In genomic region chr2:81937944-81938343, GRCh38 we compare ENCODE assay signal across 24 cellular contexts.
"Had no signal": no experiment of that assay in that cellular context is flagged by ENCODE, and none has a peak within 500 bp of the region (broad histone marks: within the 10 kb centered on the region; RNA-seq: fewer than 3 reads in every experiment).

No MANE protein-coding gene starts in this region.

- H3K4me3 ChIP-seq: colonic mucosa, esophagus squamous epithelium, gastrocnemius medialis, heart right ventricle, left lung, lung had no signal

- H3K27ac ChIP-seq: colonic mucosa, epithelial cell of prostate, esophagus squamous epithelium, gastrocnemius medialis, heart right ventricle, left lung had no signal

- ATAC-seq: effector memory CD8-positive, alpha-beta T cell; esophagus mucosa; gastrocnemius medialis; heart right ventricle; left cardiac atrium; left lung; left ventricle myocardium superior; naive thymus-derived CD4-positive, alpha-beta T cell had no signal

- DNase-seq: colonic mucosa; cortex of kidney; effector CD8-positive, alpha-beta T cell; effector memory CD8-positive, alpha-beta T cell; endodermal cell; erythroblast; esophagus squamous epithelium; foreskin fibroblast; foreskin melanocyte; gastrocnemius medialis; glutamatergic neuron; head of caudate nucleus; heart right ventricle; hippocampal formation; left cardiac atrium; left lung; left ventricle myocardium superior; mammary epithelial cell; mesendoderm; midbrain; naive thymus-derived CD4-positive, alpha-beta T cell had no signal

- H3K36me3 ChIP-seq: colonic mucosa, esophagus squamous epithelium, gastrocnemius medialis, heart right ventricle, left lung had no signal

- H3K4me1 ChIP-seq: colonic mucosa, esophagus squamous epithelium, heart right ventricle, left lung had no signal

- H3K27me3 ChIP-seq: colonic mucosa, esophagus squamous epithelium, gastrocnemius medialis, heart right ventricle, left lung had no signal

- H3K9me3 ChIP-seq: colonic mucosa, esophagus squamous epithelium, gastrocnemius medialis had no signal
